22 cellular contexts compared by ENCODE assay signal in genomic region chr6:146191166-146191565, GRCh38.
"Had no signal": no experiment of that assay in that cellular context is flagged by ENCODE, and none has a peak within 500 bp of the region (broad histone marks: within the 10 kb centered on the region; RNA-seq: fewer than 3 reads in every experiment).

No MANE protein-coding gene starts in this region.

- H3K36me3 ChIP-seq: colonic mucosa, esophagus muscularis mucosa, gastrocnemius medialis, gastroesophageal sphincter, heart left ventricle, heart right ventricle had no signal

- H3K9me3 ChIP-seq: colonic mucosa, esophagus muscularis mucosa, gastrocnemius medialis, gastroesophageal sphincter, heart left ventricle, heart right ventricle had no signal

- H3K27ac ChIP-seq: colonic mucosa, coronary artery, epithelial cell of prostate, esophagus muscularis mucosa, foreskin keratinocyte, gastrocnemius medialis, gastroesophageal sphincter, heart left ventricle, heart right ventricle had no signal

- H3K4me1 ChIP-seq: colonic mucosa, esophagus muscularis mucosa, foreskin keratinocyte, gastrocnemius medialis, gastroesophageal sphincter, heart left ventricle, heart right ventricle had no signal

- H3K27me3 ChIP-seq: colonic mucosa, dorsolateral prefrontal cortex, esophagus muscularis mucosa, foreskin keratinocyte, gastrocnemius medialis, gastroesophageal sphincter, heart right ventricle had no signal

- H3K4me3 ChIP-seq: colonic mucosa, coronary artery, dorsolateral prefrontal cortex, esophagus muscularis mucosa, gastrocnemius medialis, gastroesophageal sphincter, heart left ventricle, heart right ventricle had no signal

- DNase-seq: colonic mucosa; cortex of kidney; dermis blood vessel endothelial cell; dorsolateral prefrontal cortex; effector CD4-positive, alpha-beta T cell; effector CD8-positive, alpha-beta T cell; effector memory CD4-positive, alpha-beta T cell; effector memory CD8-positive, alpha-beta T cell; endodermal cell; erythroblast; foreskin fibroblast; foreskin keratinocyte; foreskin melanocyte; gastrocnemius medialis; glutamatergic neuron; head of caudate nucleus; heart left ventricle; heart right ventricle had no signal
